ENCODE assay signal across 21 cellular contexts in the genomic region with DNA sequence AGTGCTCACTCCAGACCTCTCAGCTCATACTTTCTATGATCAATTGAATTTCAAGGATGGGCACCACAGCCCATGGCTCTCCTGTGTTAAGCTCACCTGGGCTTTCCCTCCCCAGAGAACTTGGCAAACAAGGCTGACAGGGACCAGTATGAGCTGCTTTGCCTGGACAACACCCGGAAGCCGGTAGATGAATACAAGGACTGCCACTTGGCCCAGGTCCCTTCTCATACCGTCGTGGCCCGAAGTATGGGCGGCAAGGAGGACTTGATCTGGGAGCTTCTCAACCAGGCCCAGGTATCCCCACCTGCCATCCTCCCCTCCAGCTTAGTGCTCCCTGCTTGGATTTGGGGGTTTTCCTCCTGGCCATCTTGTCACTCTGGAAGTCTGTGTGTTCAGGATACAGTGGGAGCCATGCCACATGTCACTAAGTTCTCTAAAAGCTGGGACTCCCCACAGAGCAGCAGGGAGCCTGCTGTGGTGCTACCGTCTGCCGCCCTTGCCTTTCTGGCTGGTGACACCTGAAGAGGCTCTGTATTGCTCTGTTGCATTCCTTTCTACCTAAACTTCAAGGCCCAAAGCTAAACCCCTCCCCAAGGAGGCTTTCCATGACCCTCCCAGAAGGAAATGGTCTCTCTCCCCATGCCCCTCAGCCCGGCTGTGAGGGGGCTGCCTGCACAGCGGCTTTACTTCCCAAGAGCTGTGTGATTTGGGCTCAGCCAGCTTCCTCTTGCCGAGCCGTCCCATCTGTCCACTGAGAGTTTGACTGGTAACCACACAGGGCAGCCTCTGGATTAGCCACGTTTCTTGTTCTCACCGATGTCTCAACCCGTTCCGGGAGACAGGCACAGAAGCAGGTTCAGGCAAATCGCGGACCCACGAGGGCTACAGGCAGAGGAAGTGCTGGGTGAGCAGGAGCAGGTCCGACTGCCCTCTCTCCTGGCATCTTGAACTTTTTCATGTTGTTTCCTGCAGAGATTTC.
"Had no signal": no experiment of that assay in that cellular context is flagged by ENCODE, and none has a peak within 500 bp of the region (broad histone marks: within the 10 kb centered on the region; RNA-seq: fewer than 3 reads in every experiment).

No MANE protein-coding gene starts in this region.

- H3K27ac ChIP-seq: body of pancreas, coronary artery, heart right ventricle, ovary, stomach, thoracic aorta had no signal

- H3K4me1 ChIP-seq: heart right ventricle, stomach had no signal

- DNase-seq: activated CD4-positive, alpha-beta T cell treated with anti-CD3 and anti-CD28 coated beads, Interleukin-2, amount 10 ng/mL, durations not matched to agents 24 days and 14 days; activated CD8-positive, alpha-beta T cell treated with anti-CD3 and anti-CD28 coated beads for 36 hours; activated naive CD4-positive, alpha-beta T cell; activated naive CD8-positive, alpha-beta T cell treated with anti-CD3 and anti-CD28 coated beads for 36 hours; activated T-cell treated with anti-CD3 and anti-CD28 coated beads, Interleukin-2, amount 50 U/mL, for 1 hour; amniotic stem cell; body of pancreas; erythroblast; heart right ventricle; kidney glomerular epithelial cell; left ventricle myocardium superior; mesenchymal stem cell; natural killer cell; ovary; stimulated activated CD4-positive, alpha-beta T cell treated with anti-CD3 and anti-CD28 coated beads, Interleukin-4, amount 100 ng/mL, for 24 hours; stomach; T1000 had no signal

- H3K27me3 ChIP-seq: body of pancreas, heart right ventricle, ovary, stomach had no signal

- H3K36me3 ChIP-seq: heart right ventricle, ovary, stomach, thoracic aorta had no signal

- H3K4me3 ChIP-seq: body of pancreas, coronary artery, heart right ventricle, ovary, smooth muscle cell, stomach, thoracic aorta had no signal

- ATAC-seq: activated CD8-positive, alpha-beta T cell treated with anti-CD3 and anti-CD28 coated beads for 36 hours; body of pancreas; heart right ventricle; left ventricle myocardium superior; natural killer cell; sciatic nerve had no signal

- H3K9me3 ChIP-seq: body of pancreas, heart right ventricle, ovary, stomach, thoracic aorta had no signal
